ENCODE assay signal across 19 cellular contexts in genomic region chr13:113073942-113074341, GRCh38. TPM values are rescaled to one million over a fixed set of nuclear protein-coding genes. Genes with fewer than 3 reads are reported as not detected.
DNase-seq lines count a peak whose midpoint lies in the region; ATAC-seq and TF ChIP-seq lines count a peak whose summit lies in the region.
"Had no signal": no experiment of that assay in that cellular context is flagged by ENCODE, and none has a peak within 500 bp of the region (broad histone marks: within the 10 kb centered on the region; RNA-seq: fewer than 3 reads in every experiment).

No MANE protein-coding gene starts in this region.

- H3K4me3 ChIP-seq in psoas muscle (no peak overlapping the region), hepatocyte (no peak overlapping the region), upper lobe of left lung (no peak overlapping the region)

- H3K4me2 ChIP-seq in hepatocyte, result no peak overlapping the region

- no peaks in the 10 kb centered on the region for H3K9me2 ChIP-seq in hepatocyte (replicated peaks; ENCODE audit: insufficient read depth)

- 81 to 83% (median 83%) methylated on average over 11 of the region's 11 CpGs for WGBS in psoas muscle, 3 donors
- 88% methylated on average over 11 of the region's 11 CpGs for WGBS in hepatocyte (ENCODE audit: low lambda C conversion rate, missing lambda C conversion rate)
- 92% methylated on average over 5 to 11 of the region's 11 CpGs for WGBS in upper lobe of left lung, 2 donors

- no peaks in the 10 kb centered on the region for H3K9me3 ChIP-seq in psoas muscle
- no peaks in the 10 kb centered on the region for H3K9me3 ChIP-seq in hepatocyte (ENCODE audit: low read depth)
- H3K9me3 ChIP-seq in upper lobe of left lung, result no peaks in the 10 kb centered on the region
- H3K9me3 ChIP-seq: BE2C had no signal

- H3K79me2 ChIP-seq in hepatocyte, result no peaks in the 10 kb centered on the region

- H3K36me3 ChIP-seq in psoas muscle (ENCODE audit: insufficient read depth in 1 of 2, low read depth in 1 of 2) (peaks cover 0 to 16% of the 10 kb centered on the region in 2 donors), hepatocyte (replicated peaks; ENCODE audit: insufficient read depth, low read depth) (no peaks in the 10 kb centered on the region), upper lobe of left lung (peaks cover 0 to 73% (median 21%) of the 10 kb centered on the region in 4 donors)

- H2AFZ ChIP-seq in hepatocyte, result no peak overlapping the region

- no peak for ATAC-seq in psoas muscle
- no peak for ATAC-seq in GM21390 (IDR thresholded peaks at IDR 0.05; ENCODE audit: unreplicated experiment)
- ATAC-seq in upper lobe of left lung (ENCODE audit: low FRiP score in 2 of 2), result no peak

- intact Hi-C loops in psoas muscle (cut with DNase I), result no loop called here

- H3K27ac ChIP-seq in angular gyrus (ENCODE audit: low read depth, low read length) (peak overlapping the region; percentile 42), layer of hippocampus (ENCODE audit: low read depth, low read length) (peak overlapping the region; percentile 57), psoas muscle (no peak overlapping the region), hepatocyte (no peak overlapping the region), upper lobe of left lung (no peak overlapping the region)
- H3K27ac ChIP-seq: C4-2B, HL-60 had no signal

- TF ChIP-seq POLR2A in upper lobe of left lung (IDR thresholded peaks at IDR 0.05), result no peak

- DNase-seq in Ammon's horn (ENCODE audit: low spot score) (peak; percentile 63), psoas muscle (peak; percentile 7 to 9), hepatocyte (ENCODE audit: low spot score) (no peak), NCI-H2171 (lab: John Stamatoyannopoulos, UW) (no peak), upper lobe of left lung (no peak)
- DNase-seq: BE2C; CD4-positive, alpha-beta memory T cell; COR-L47; DMS153; DMS79 treated with DMSO at 0.1 percent for 48 hours; EL; HCEC 1CT; HFFc6 had no signal

- no peak for TF ChIP-seq CTCF in psoas muscle (IDR thresholded peaks at IDR 0.05)
- TF ChIP-seq CTCF in hepatocyte (IDR thresholded peaks at IDR 0.05; ENCODE audit: poor library complexity), result no peak
- TF ChIP-seq CTCF in upper lobe of left lung (IDR thresholded peaks at IDR 0.05), result no peak

- H3K27me3 ChIP-seq in layer of hippocampus (ENCODE audit: control insufficient read depth, insufficient read depth, low read length) (no peaks in the 10 kb centered on the region), psoas muscle (ENCODE audit: insufficient read depth in 3 of 3, low read length in 2 of 3) (peaks cover 0 to 10% (median 5%) of the 10 kb centered on the region in 3 donors), hepatocyte (no peaks in the 10 kb centered on the region), upper lobe of left lung (no peaks in the 10 kb centered on the region)
- H3K27me3 ChIP-seq: BE2C had no signal

- TF ChIP-seq EP300 in upper lobe of left lung (IDR thresholded peaks at IDR 0.05), result no peak

- H4K20me1 ChIP-seq in hepatocyte (ENCODE audit: insufficient read depth, poor library complexity, severe bottlenecking), result no peaks in the 10 kb centered on the region

- H3K4me1 ChIP-seq in psoas muscle (no peaks in the 10 kb centered on the region), hepatocyte (ENCODE audit: insufficient read depth) (no peaks in the 10 kb centered on the region), upper lobe of left lung (no peaks in the 10 kb centered on the region)
- H3K4me1 ChIP-seq: BE2C had no signal

RNA-seq across cellular contexts. Expression of gene F7, which starts 31.6 kb away (rescaled TPM):
- total RNA-seq in psoas muscle (under 1 TPM in 2 of 4 donors, not detected in 2; 0.10 to 0.20 TPM), hepatocyte (20.2 and 24.0 TPM in 2 replicates), upper lobe of left lung (under 1 TPM in 1 of 6 donors, not detected in 5; 0.20 TPM)
- polyA plus RNA-seq in psoas muscle (under 1 TPM in 1 of 3 donors, not detected in 2; 0.08 TPM), hepatocyte (7.0 and 12.6 TPM in 2 replicates)
- total RNA-seq: CD4-positive, alpha-beta memory T cell; H4; HFFc6 had no signal
- polyA plus RNA-seq: CD4-positive, alpha-beta memory T cell had no signal

RNA-seq across cellular contexts. Expression of gene F10, which starts 48.7 kb away (rescaled TPM):
- total RNA-seq in psoas muscle (1 to 10 TPM in 3 of 4 donors, under 1 TPM in 1; 0.63 to 4.9 (median 1.2) TPM), hepatocyte (127 and 148 TPM in 2 replicates), upper lobe of left lung (10 to 100 TPM in 3 of 6 donors, 1 to 10 TPM in 3; 5.3 to 25.0 (median 8.8) TPM)
- polyA plus RNA-seq in psoas muscle (1 to 10 TPM; 1.5 to 2.0 (median 1.6) TPM), hepatocyte (141 and 143 TPM in 2 replicates)
- total RNA-seq: CD4-positive, alpha-beta memory T cell; H4 had no signal
- polyA plus RNA-seq: CD4-positive, alpha-beta memory T cell had no signal

Comparison
In these comparisons a context has a peak if more than half of its experiments do, and no peak if none do; other contexts are left out.
1. DNase-seq: peak in Ammon's horn (single experiment) and psoas muscle (2 of 2); none in hepatocyte (single experiment), NCI-H2171 (single experiment) and upper lobe of left lung (0 of 2).
2. H3K27ac ChIP-seq: peak in angular gyrus (single experiment) and layer of hippocampus (single experiment); none in psoas muscle (single experiment), hepatocyte (single experiment) and upper lobe of left lung (0 of 4).
3. RNA of gene F7, which starts 31.6 kb away (total RNA-seq): 20.2 to 24.0 TPM in hepatocyte; 0.10 to 0.20 TPM in psoas muscle and 0.20 TPM in upper lobe of left lung; every median in the first group is over 10 times any median in the second.